In genomic region chr13:38430761-38431160, GRCh38 we compare ENCODE assay signal across 18 cellular contexts.
DNase-seq lines count a peak whose midpoint lies in the region; ATAC-seq, FAIRE-seq and TF ChIP-seq lines count a peak whose summit lies in the region.
"Had no signal": no experiment of that assay in that cellular context is flagged by ENCODE, and none has a peak within 500 bp of the region (broad histone marks: within the 10 kb centered on the region; RNA-seq: fewer than 3 reads in every experiment).

No MANE protein-coding gene starts in this region.

- no peaks in the 10 kb centered on the region for H3K27me3 ChIP-seq in bronchial epithelial cell (ENCODE audit: control insufficient read depth, insufficient read depth, low read length)
- H3K27me3 ChIP-seq: BE2C had no signal

- peaks cover 5% of the 10 kb centered on the region for H3K9me3 Mint-ChIP-seq in nephron
- H3K9me3 Mint-ChIP-seq: IgD-negative memory B cell had no signal

- FAIRE-seq in bronchial epithelial cell (lab: Jason Lieb, UNC) = no peak
- FAIRE-seq: D721Med, GM12878, HepG2 had no signal

- H3K36me3 Mint-ChIP-seq in nephron (ENCODE audit: low read depth) = no peaks in the 10 kb centered on the region
- H3K36me3 Mint-ChIP-seq: IgD-negative memory B cell had no signal

- DNase-seq in AG10803 (ENCODE audit: low read depth) = peak; percentile 41
- DNase-seq in GM03348 (ENCODE audit: low spot score) = peak; percentile 6
- DNase-seq in bronchial epithelial cell (ENCODE audit: low read depth) = peak; percentile 4
- DNase-seq in islet precursor cell = no peak
- no peak for DNase-seq in NK-92 treated with Interleukin-12 subunit alpha and Interleukin-12 subunit beta, amount 100 ng/mL, for 24 hours (lab: John Stamatoyannopoulos, UW)
- DNase-seq: 8988T; BE2C; Caco-2; CD4-positive, alpha-beta T cell; GF-D8; KBM-7 had no signal

- H3K36me3 ChIP-seq in bronchial epithelial cell (ENCODE audit: control insufficient read depth, insufficient read depth, low read length) = no peaks in the 10 kb centered on the region
- H3K36me3 ChIP-seq: BE2C, HAP-1 had no signal

- H3K4me1 Mint-ChIP-seq in nephron = peaks cover 8% of the 10 kb centered on the region
- H3K4me1 Mint-ChIP-seq: IgD-negative memory B cell had no signal

- H3K4me3 Mint-ChIP-seq in nephron = no peak overlapping the region
- H3K4me3 Mint-ChIP-seq: CD4-positive, alpha-beta T cell; IgD-negative memory B cell had no signal

- no peak overlapping the region for H3K4me3 ChIP-seq in AG10803 (ENCODE audit: low read length)
- H3K4me3 ChIP-seq in bronchial epithelial cell (ENCODE audit: low read depth, low read length) = no peak overlapping the region
- H3K4me3 ChIP-seq: GM12878, HAP-1 had no signal

- TF ChIP-seq CTCF in AG10803 (conservative IDR thresholded peaks at IDR 0.05; ENCODE audit: low read length) = no peak
- TF ChIP-seq CTCF in bronchial epithelial cell (IDR thresholded peaks at IDR 0.05; ENCODE audit: insufficient read depth, low read length, severe bottlenecking) = no peak
- no peak for TF ChIP-seq CTCF in nephron (IDR thresholded peaks at IDR 0.05; ENCODE audit: unreplicated experiment in 3 of 3)

- ATAC-seq in HG03280 (IDR thresholded peaks at IDR 0.05; ENCODE audit: unreplicated experiment) = no peak
- ATAC-seq: GM12878, HepG2 had no signal

- H3K27me3 Mint-ChIP-seq in nephron (ENCODE audit: low read depth) = no peaks in the 10 kb centered on the region

- peak overlapping the region; percentile 18 to 61 (median 27) for H3K27ac Mint-ChIP-seq in nephron
- H3K27ac Mint-ChIP-seq: CD4-positive, alpha-beta T cell; IgD-negative memory B cell had no signal

Comparison
In these comparisons a context has a peak if more than half of its experiments do, and no peak if none do; other contexts are left out.
1. DNase-seq: peak in AG10803 (single experiment), GM03348 (single experiment) and bronchial epithelial cell (single experiment); none in islet precursor cell (single experiment) and NK-92 treated with Interleukin-12 subunit alpha and Interleukin-12 subunit beta, amount 100 ng/mL, for 24 hours (single experiment).